11 cellular contexts compared by ENCODE assay signal in the genomic region with DNA sequence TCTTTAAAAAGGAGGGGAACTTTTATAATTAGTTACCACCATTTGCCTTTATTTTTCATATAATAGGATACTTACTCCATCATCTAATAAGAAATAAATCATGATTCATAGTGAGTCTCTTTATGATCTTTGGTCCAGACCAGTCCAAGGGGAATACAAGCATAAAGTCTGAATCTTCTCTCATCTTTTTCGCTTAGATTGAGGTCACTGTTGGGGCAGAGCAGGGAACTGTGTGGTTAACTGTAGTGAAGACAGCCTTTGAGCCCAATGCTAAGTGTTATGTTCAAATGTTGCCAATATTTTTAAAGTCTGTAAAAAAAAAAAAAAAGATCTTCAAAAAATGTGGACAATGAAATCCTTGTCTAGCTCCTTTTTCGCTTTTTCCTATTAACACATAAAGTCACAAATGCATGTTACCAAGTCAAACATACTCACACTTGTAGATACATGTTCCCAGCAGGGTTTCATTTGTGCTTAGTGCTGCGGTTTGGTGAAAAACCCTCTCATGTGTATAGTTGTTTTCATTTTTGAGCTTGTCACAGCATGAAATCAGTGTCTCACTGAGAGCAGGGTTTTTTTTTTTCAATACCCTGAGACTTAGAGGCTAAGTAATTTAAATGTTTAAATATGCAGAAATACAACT.
DNase-seq lines count a peak whose midpoint lies in the region; ATAC-seq, FAIRE-seq and TF ChIP-seq lines count a peak whose summit lies in the region.
"Had no signal": no experiment of that assay in that cellular context is flagged by ENCODE, and none has a peak within 500 bp of the region (broad histone marks: within the 10 kb centered on the region; RNA-seq: fewer than 3 reads in every experiment).

No MANE protein-coding gene starts in this region.

- no peak overlapping the region for H2AK5ac ChIP-seq in trophoblast cell (ENCODE audit: low read length)

- H3K18ac ChIP-seq in trophoblast cell (ENCODE audit: low read length): no peak overlapping the region

- no peak overlapping the region for H3K4ac ChIP-seq in trophoblast cell (ENCODE audit: low read depth, low read length)

- no peak for TF ChIP-seq CTCF in OCI-LY1 (IDR thresholded peaks at IDR 0.05; ENCODE audit: low read length)

- no peaks in the 10 kb centered on the region for H3K79me2 ChIP-seq in OCI-LY1 (ENCODE audit: insufficient read depth, low read length)
- H3K79me2 ChIP-seq in trophoblast cell (ENCODE audit: control insufficient read depth, insufficient read depth, low read length, poor library complexity): no peaks in the 10 kb centered on the region

- no peaks in the 10 kb centered on the region for H3F3A ChIP-seq in OCI-LY1 (ENCODE audit: insufficient read depth, low read length)

- peak; percentile 47 to 91 for ATAC-seq in left cardiac atrium
- ATAC-seq in HG03159 (IDR thresholded peaks at IDR 0.05; ENCODE audit: unreplicated experiment): no peak
- ATAC-seq: activated CD8-positive, alpha-beta T cell treated with anti-CD3 and anti-CD28 coated beads for 36 hours had no signal

- no peak overlapping the region for H4K12ac ChIP-seq in trophoblast cell (ENCODE audit: low read depth, low read length)

- H3K4me1 ChIP-seq in OCI-LY1 (ENCODE audit: insufficient read depth, low read length, severe bottlenecking) (peaks cover 66% of the 10 kb centered on the region), trophoblast cell (ENCODE audit: control insufficient read depth in 1 of 2, insufficient read depth in 2 of 2, low read length in 2 of 2) (no peaks in the 10 kb centered on the region)

- H3K27me3 ChIP-seq in OCI-LY1 (ENCODE audit: insufficient read depth, low read length) (no peaks in the 10 kb centered on the region), trophoblast cell (ENCODE audit: insufficient read depth, low read length) (no peaks in the 10 kb centered on the region)

- H3K36me3 ChIP-seq in OCI-LY1 (ENCODE audit: insufficient read depth, low read length) (no peaks in the 10 kb centered on the region), trophoblast cell (ENCODE audit: control insufficient read depth in 1 of 2, insufficient read depth in 2 of 2, low read length in 2 of 2) (no peaks in the 10 kb centered on the region)

- POLR2A ChIA-PET in HEK293T (lab: Yijun Ruan, JAX): no interaction called here

- no peaks in the 10 kb centered on the region for H3K79me1 ChIP-seq in trophoblast cell (ENCODE audit: low read length)

- peak overlapping the region; percentile 67 for H3K4me2 ChIP-seq in OCI-LY1 (ENCODE audit: low read length)
- no peak overlapping the region for H3K4me2 ChIP-seq in trophoblast cell (ENCODE audit: low read length)

- CTCF ChIA-PET in HEK293T (lab: Yijun Ruan, JAX): interaction anchor here (0.6 kb wide), 1 partner anchor 37 kb away, joined by 3 read pairs; no protein-coding TSS in a partner anchor

- H2BK120ac ChIP-seq in trophoblast cell (ENCODE audit: insufficient read depth, low read length, poor library complexity): no peak overlapping the region

- H4K91ac ChIP-seq in trophoblast cell (ENCODE audit: low read depth, low read length): no peak overlapping the region

- H2BK5ac ChIP-seq in trophoblast cell (ENCODE audit: low read depth, low read length, poor library complexity): no peak overlapping the region

- H4K8ac ChIP-seq in trophoblast cell (ENCODE audit: low read depth, low read length): no peak overlapping the region

- H3K4me3 ChIP-seq in OCI-LY1 (ENCODE audit: low read depth, low read length, poor library complexity, severe bottlenecking) (peak overlapping the region; percentile 16), trophoblast cell (ENCODE audit: low read depth, low read length) (no peak overlapping the region)

- peak overlapping the region; percentile 94 for H3K27ac ChIP-seq in OCI-LY1 (ENCODE audit: low read depth, low read length, poor library complexity, severe bottlenecking)
- H3K27ac ChIP-seq in trophoblast cell (ENCODE audit: low read depth, low read length): no peak overlapping the region

- no peak overlapping the region for H3K23ac ChIP-seq in trophoblast cell (ENCODE audit: low read length)

- peak overlapping the region; percentile 44 for H3K9ac ChIP-seq in OCI-LY1 (ENCODE audit: low read length)
- H3K9ac ChIP-seq in trophoblast cell (ENCODE audit: low read length): no peak overlapping the region

- no peaks in the 10 kb centered on the region for H3K9me2 ChIP-seq in OCI-LY1 (ENCODE audit: low read depth, low read length)

- intact Hi-C loops in left cardiac atrium (cut with DNase I): no loop called here

- no peaks in the 10 kb centered on the region for H3K9me3 ChIP-seq in OCI-LY1 (ENCODE audit: low read length)
- no peaks in the 10 kb centered on the region for H3K9me3 ChIP-seq in trophoblast cell (ENCODE audit: insufficient read depth, low read depth, low read length)

- H2AFZ ChIP-seq in OCI-LY1 (ENCODE audit: low read length) (peak overlapping the region; percentile 68), trophoblast cell (ENCODE audit: insufficient read depth, low read length, poor library complexity) (no peak overlapping the region)

- no peak overlapping the region for H2BK12ac ChIP-seq in trophoblast cell (ENCODE audit: low read length)

- H4K20me1 ChIP-seq in OCI-LY1 (ENCODE audit: insufficient read depth, low read length): no peaks in the 10 kb centered on the region

- FAIRE-seq in GM19239 (lab: Jason Lieb, UNC): no peak

- H3K14ac ChIP-seq in trophoblast cell (ENCODE audit: low read length): no peak overlapping the region

- no CpG with 5 or more reads among the region's 3 CpGs for WGBS in trophoblast cell (ENCODE audit: extremely low coverage, insufficient coverage, insufficient read length)

- DNase-seq in DMS 273 treated with DMSO at 0.1 percent for 48 hours (lab: John Stamatoyannopoulos, UW) (peak; percentile 23), HEK293T (ENCODE audit: extremely low spot score) (peak; percentile 31), left cardiac atrium (no peak), GM19239 (ENCODE audit: insufficient read length, low spot score) (no peak), trophoblast cell (no peak)
- no peak for DNase-seq in activated CD4-positive, alpha-beta T cell treated with anti-CD3 and anti-CD28 coated beads, Interleukin-2, amount 50 U/mL, for 48 hours
- DNase-seq: activated CD8-positive, alpha-beta T cell treated with anti-CD3 and anti-CD28 coated beads for 36 hours; central memory CD4-positive, alpha-beta T cell; occipital lobe had no signal

TF ChIP-seq in HEK293T, 16 proteins besides CTCF, POLR2A, EP300 and RAD21:
- TF ChIP-seq, protein P1, sequence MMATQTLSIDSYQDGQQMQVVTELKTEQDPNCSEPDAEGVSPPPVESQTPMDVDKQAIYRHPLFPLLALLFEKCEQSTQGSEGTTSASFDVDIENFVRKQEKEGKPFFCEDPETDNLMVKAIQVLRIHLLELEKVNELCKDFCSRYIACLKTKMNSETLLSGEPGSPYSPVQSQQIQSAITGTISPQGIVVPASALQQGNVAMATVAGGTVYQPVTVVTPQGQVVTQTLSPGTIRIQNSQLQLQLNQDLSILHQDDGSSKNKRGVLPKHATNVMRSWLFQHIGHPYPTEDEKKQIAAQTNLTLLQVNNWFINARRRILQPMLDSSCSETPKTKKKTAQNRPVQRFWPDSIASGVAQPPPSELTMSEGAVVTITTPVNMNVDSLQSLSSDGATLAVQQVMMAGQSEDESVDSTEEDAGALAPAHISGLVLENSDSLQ (IDR thresholded peaks at IDR 0.05): no peak
- no peak for TF ChIP-seq CTBP1 (IDR thresholded peaks at IDR 0.05; ENCODE audit: borderline replicate concordance)
- TF ChIP-seq NFRKB (IDR thresholded peaks at IDR 0.05): no peak
- TF ChIP-seq ZNF384 (IDR thresholded peaks at IDR 0.05): peak; percentile 90
- TF ChIP-seq HDGF (IDR thresholded peaks at IDR 0.05; ENCODE audit: borderline replicate concordance): no peak

Comparison
In these comparisons a context has a peak if more than half of its experiments do, and no peak if none do; other contexts are left out.
1. DNase-seq: peak in DMS 273 treated with DMSO at 0.1 percent for 48 hours (single experiment) and HEK293T (single experiment); none in left cardiac atrium (single experiment), GM19239 (single experiment), trophoblast cell (0 of 2) and activated CD4-positive, alpha-beta T cell treated with anti-CD3 and anti-CD28 coated beads, Interleukin-2, amount 50 U/mL, for 48 hours (0 of 2).